Comparison of ENCODE assay signal across 22 cellular contexts in the genomic region with DNA sequence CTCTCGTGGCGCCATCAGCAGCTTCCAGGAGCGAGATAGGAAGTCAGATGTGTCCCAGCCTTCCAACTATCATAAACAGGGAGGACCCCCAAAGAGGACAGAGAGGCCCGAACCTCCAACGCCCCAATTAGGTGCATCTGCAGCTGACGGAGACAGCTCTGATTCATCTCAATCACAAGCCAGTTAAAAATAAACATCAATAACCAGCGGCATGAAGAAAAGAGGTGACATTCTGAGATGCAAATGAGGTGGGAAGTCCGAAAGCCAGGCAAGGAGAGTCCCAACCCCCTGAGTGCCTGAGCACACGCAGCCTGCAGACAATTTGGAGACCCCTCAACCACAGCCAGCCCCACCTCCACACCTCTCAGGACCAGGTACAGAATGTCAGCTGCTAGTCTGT. TPM values are rescaled to one million over a fixed set of nuclear protein-coding genes. Genes with fewer than 3 reads are reported as not detected.
"Had no signal": no experiment of that assay in that cellular context is flagged by ENCODE, and none has a peak within 500 bp of the region (broad histone marks: within the 10 kb centered on the region; RNA-seq: fewer than 3 reads in every experiment).

No MANE protein-coding gene starts in this region.

- H3K36me3 ChIP-seq: adrenal gland, breast epithelium, gastrocnemius medialis, spleen, upper lobe of right lung had no signal

- H3K4me3 ChIP-seq: adrenal gland, breast epithelium, gastrocnemius medialis, spleen, upper lobe of right lung had no signal

- ATAC-seq: activated CD8-positive, alpha-beta T cell treated with anti-CD3 and anti-CD28 coated beads, Interleukin-2, amount 10 ng/mL, durations not matched to agents 7 days and 5 days; activated naive CD4-positive, alpha-beta T cell treated with anti-CD3 and anti-CD28 coated beads, Interleukin-2, amount 50 U/mL, for 72 hours; activated T-cell treated with anti-CD3 and anti-CD28 coated beads, Interleukin-2, amount 50 U/mL, for 72 hours; gastrocnemius medialis; left lobe of liver; stimulated activated memory B cell treated with anti-CD40 and anti-IgM and Interleukin-4, amounts not matched to agents 10 μg/mL and 1 μg/mL and 100 μg/mL, for 72 hours; upper lobe of right lung had no signal

- DNase-seq: activated CD4-positive, alpha-beta T cell treated with anti-CD3 and anti-CD28 coated beads, Interleukin-2, amount 10 ng/mL, durations not matched to agents 24 days and 14 days; activated CD8-positive, alpha-beta T cell treated with anti-CD3 and anti-CD28 coated beads, Interleukin-2, amount 10 ng/mL, durations not matched to agents 7 days and 5 days; activated gamma-delta T cell treated with Interleukin-2 at 50 U/mL for 16 hours; activated T-cell treated with anti-CD3 and anti-CD28 coated beads, Interleukin-2, amount 50 U/mL, for 72 hours; adrenal gland; cortex of kidney; effector CD4-positive, alpha-beta T cell; gastrocnemius medialis; head of caudate nucleus; midbrain; occipital lobe; retina; spleen; stimulated activated CD4-positive, alpha-beta T cell treated with anti-CD3 and anti-CD28 coated beads, Interleukin-4, amount 100 ng/mL, for 4 hours; upper lobe of right lung had no signal

- H3K4me1 ChIP-seq: adrenal gland, breast epithelium, spleen, upper lobe of right lung had no signal

- H3K9me3 ChIP-seq: adrenal gland, breast epithelium, gastrocnemius medialis, spleen, upper lobe of right lung had no signal

- FAIRE-seq: astrocyte, keratinocyte had no signal

- H3K27me3 ChIP-seq: adrenal gland, gastrocnemius medialis had no signal

- H3K27ac ChIP-seq: adrenal gland, breast epithelium, gastrocnemius medialis, spleen, upper lobe of right lung had no signal

RNA-seq across cellular contexts. Expression of a gene that starts 28.1 kb away (rescaled TPM):
- total RNA-seq: lung microvascular endothelial cell had no signal
